32 cellular contexts compared by ENCODE assay signal in the genomic region with DNA sequence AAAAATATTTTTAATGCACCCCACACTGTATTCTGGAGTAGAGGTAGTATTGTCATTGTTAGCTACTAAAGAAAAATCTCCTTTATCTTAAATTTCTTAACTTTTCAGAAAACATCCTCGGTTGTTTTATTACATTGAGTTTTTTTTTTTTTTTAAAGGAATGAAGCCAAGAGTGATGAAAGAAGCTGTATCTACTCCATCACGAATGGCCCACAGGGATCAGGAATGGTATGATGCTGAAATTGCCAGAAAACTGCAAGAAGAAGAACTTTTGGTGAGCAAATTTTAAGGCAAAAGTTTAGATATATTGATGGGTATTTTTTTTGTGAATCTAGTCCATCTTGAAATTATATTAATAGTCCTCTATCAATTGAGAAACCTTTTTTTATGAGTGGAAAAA. TPM values are rescaled to one million over a fixed set of nuclear protein-coding genes. Genes with fewer than 3 reads are reported as not detected.
DNase-seq lines count a peak whose midpoint lies in the region; ATAC-seq and TF ChIP-seq lines count a peak whose summit lies in the region.
"Had no signal": no experiment of that assay in that cellular context is flagged by ENCODE, and none has a peak within 500 bp of the region (broad histone marks: within the 10 kb centered on the region; RNA-seq: fewer than 3 reads in every experiment).

No MANE protein-coding gene starts in this region.

- H3K4me1 Mint-ChIP-seq in GM23338 (peaks cover 37% of the 10 kb centered on the region), activated B cell treated with CpG ODN at 0.5 μM for 24 hours (peaks cover 53% of the 10 kb centered on the region)
- peaks cover 51% of the 10 kb centered on the region for H3K4me1 Mint-ChIP-seq in stimulated activated memory B cell treated with anti-CD40 and anti-IgM and Interleukin-4, amounts not matched to agents 10 μg/mL and 1 μg/mL and 100 μg/mL, for 72 hours

- no peaks in the 10 kb centered on the region for H3K9me3 Mint-ChIP-seq in GM23338
- H3K9me3 Mint-ChIP-seq in activated B cell treated with CpG ODN at 0.5 μM for 24 hours = no peaks in the 10 kb centered on the region
- H3K9me3 Mint-ChIP-seq in stimulated activated memory B cell treated with anti-CD40 and anti-IgM and Interleukin-4, amounts not matched to agents 10 μg/mL and 1 μg/mL and 100 μg/mL, for 72 hours = no peaks in the 10 kb centered on the region
- H3K9me3 Mint-ChIP-seq: CD8-positive, alpha-beta memory T cell had no signal

- H3K27me3 ChIP-seq in GM23338 (ENCODE audit: insufficient read depth) = no peaks in the 10 kb centered on the region

- CTCF ChIA-PET in activated B cell treated with CpG ODN at 0.5 μM for 24 hours (lab: Charles Lee) = interaction anchor here (1.0 to 1.8 kb wide), 2 partner anchors 11 to 135 kb away, joined by 3 to 8 read pairs; no protein-coding TSS in a partner anchor

- 0 out of 2 replicates have a peak overlapping the region, but pooled peaks have one; percentile 9 for H3K27ac ChIP-seq in GM23338 (ENCODE audit: low read depth)
- H3K27ac ChIP-seq: A549, C4-2B, PC-9 had no signal

- intact Hi-C loops in activated B cell treated with CpG ODN at 0.5 μM for 24 hours (cut with micrococcal nuclease) = no loop called here

- no peak for ATAC-seq in GM23338
- ATAC-seq in activated B cell treated with CpG ODN at 0.5 μM for 24 hours (ENCODE audit: low read depth) = no peak
- no peak for ATAC-seq in stimulated activated memory B cell treated with anti-CD40 and anti-IgM and Interleukin-4, amounts not matched to agents 10 μg/mL and 1 μg/mL and 100 μg/mL, for 72 hours
- no peak for ATAC-seq in HG02885 (IDR thresholded peaks at IDR 0.05; ENCODE audit: poor library complexity, unreplicated experiment)
- no peak for ATAC-seq in HG02981 (IDR thresholded peaks at IDR 0.05; ENCODE audit: unreplicated experiment)
- no peak for ATAC-seq in GM18861 (IDR thresholded peaks at IDR 0.05; ENCODE audit: unreplicated experiment)
- ATAC-seq: A549, GM12878, HepG2, Right ventricle myocardium inferior had no signal

- H2AFZ ChIP-seq in GM23338 = no peak overlapping the region
- H2AFZ ChIP-seq: PC-9 had no signal

- H3K4me1 ChIP-seq in GM23338 (ENCODE audit: insufficient read depth) = peaks cover 39% of the 10 kb centered on the region

- POLR2A ChIA-PET in activated B cell treated with CpG ODN at 0.5 μM for 24 hours (lab: Charles Lee) = no interaction called here

- no peaks in the 10 kb centered on the region for H3F3A ChIP-seq in GM23338 (replicated peaks; ENCODE audit: low read depth)

- no peak overlapping the region for H3K27ac Mint-ChIP-seq in GM23338
- H3K27ac Mint-ChIP-seq in activated B cell treated with CpG ODN at 0.5 μM for 24 hours = peak overlapping the region; percentile 61
- peak overlapping the region; percentile 74 for H3K27ac Mint-ChIP-seq in stimulated activated memory B cell treated with anti-CD40 and anti-IgM and Interleukin-4, amounts not matched to agents 10 μg/mL and 1 μg/mL and 100 μg/mL, for 72 hours
- H3K27ac Mint-ChIP-seq: CD8-positive, alpha-beta memory T cell had no signal

- H3K36me3 ChIP-seq in GM23338 (ENCODE audit: insufficient read depth) = no peaks in the 10 kb centered on the region; the same call in 1 of the 2 replicates

- TF ChIP-seq CTCF in GM23338 (conservative IDR thresholded peaks at IDR 0.05; ENCODE audit: low read depth in 2 of 2) (no peak), activated B cell treated with CpG ODN at 0.5 μM for 24 hours (IDR thresholded peaks at IDR 0.05) (no peak)

- no peaks in the 10 kb centered on the region for H3K27me3 Mint-ChIP-seq in GM23338 (ENCODE audit: insufficient read depth, low read depth, poor library complexity)
- H3K27me3 Mint-ChIP-seq in activated B cell treated with CpG ODN at 0.5 μM for 24 hours = no peaks in the 10 kb centered on the region
- H3K27me3 Mint-ChIP-seq in stimulated activated memory B cell treated with anti-CD40 and anti-IgM and Interleukin-4, amounts not matched to agents 10 μg/mL and 1 μg/mL and 100 μg/mL, for 72 hours = no peaks in the 10 kb centered on the region
- H3K27me3 Mint-ChIP-seq: CD8-positive, alpha-beta memory T cell had no signal

- no peak overlapping the region for H3K4me3 ChIP-seq in GM23338
- H3K4me3 ChIP-seq: A549, GM12878, K562, PC-9 had no signal

- H3K36me3 Mint-ChIP-seq in GM23338 (ENCODE audit: low read depth) = peaks cover 20% of the 10 kb centered on the region
- peaks cover 83% of the 10 kb centered on the region for H3K36me3 Mint-ChIP-seq in activated B cell treated with CpG ODN at 0.5 μM for 24 hours (ENCODE audit: low read depth)
- H3K36me3 Mint-ChIP-seq in stimulated activated memory B cell treated with anti-CD40 and anti-IgM and Interleukin-4, amounts not matched to agents 10 μg/mL and 1 μg/mL and 100 μg/mL, for 72 hours = peaks cover 61% of the 10 kb centered on the region

- H4K20me1 ChIP-seq in GM23338 (replicated peaks; ENCODE audit: insufficient read depth) = no peaks in the 10 kb centered on the region

- H3K9me2 ChIP-seq in GM23338 (ENCODE audit: insufficient read depth) = peaks cover 3% of the 10 kb centered on the region; the same call in 1 of the 2 replicates

- H3K4me3 Mint-ChIP-seq in GM23338 (no peak overlapping the region), activated B cell treated with CpG ODN at 0.5 μM for 24 hours (no peak overlapping the region)
- H3K4me3 Mint-ChIP-seq in stimulated activated memory B cell treated with anti-CD40 and anti-IgM and Interleukin-4, amounts not matched to agents 10 μg/mL and 1 μg/mL and 100 μg/mL, for 72 hours = no peak overlapping the region
- H3K4me3 Mint-ChIP-seq: CD8-positive, alpha-beta memory T cell had no signal

- H3K79me2 ChIP-seq in GM23338 (replicated peaks; ENCODE audit: insufficient read depth) = no peaks in the 10 kb centered on the region

- DNase-seq in GM23338 (ENCODE audit: low spot score) (no peak), activated B cell treated with CpG ODN at 0.5 μM for 24 hours (no peak), fibroblast of peridontal ligament (ENCODE audit: extremely low read depth) (peak; percentile 40)
- DNase-seq: CD8-positive, alpha-beta memory T cell; DMS 273 treated with DMSO at 0.1 percent for 48 hours; DMS79; EL; GDM1; GOT3; HCEC 1CT; Kasumi-1; MV-4-11; NCI-H1105; NCI-H1436 treated with DMSO at 0.1 percent for 48 hours; NCI-H187 treated with DMSO at 0.1 percent for 48 hours; NCI-H2107; NCI-H446 treated with DMSO at 0.1 percent for 48 hours; NCI-H526; NCI-H82; NK-92 treated with Interleukin-12 subunit alpha and Interleukin-12 subunit beta, amount 100 ng/mL, for 24 hours; PC-9 had no signal

- no peak overlapping the region for H3K4me2 ChIP-seq in GM23338
- H3K4me2 ChIP-seq: A549, PC-9 had no signal

TF ChIP-seq in GM23338, 12 proteins besides CTCF, POLR2A, EP300 and RAD21:
- no peak for TF ChIP-seq JUNB (IDR thresholded peaks at IDR 0.05; ENCODE audit: unreplicated experiment)
- TF ChIP-seq NANOG (IDR thresholded peaks at IDR 0.05; ENCODE audit: borderline replicate concordance) = no peak
- TF ChIP-seq STAT1 (IDR thresholded peaks at IDR 0.05; ENCODE audit: unreplicated experiment) = no peak
- TF ChIP-seq POLR2AphosphoS5 (IDR thresholded peaks at IDR 0.05; ENCODE audit: low read depth) = no peak
- no peak for TF ChIP-seq ZNF114 (CRISPR knock-in tag; IDR thresholded peaks at IDR 0.05)
- no peak for TF ChIP-seq EZH2 (IDR thresholded peaks at IDR 0.05; ENCODE audit: low read depth, unreplicated experiment)
- TF ChIP-seq, protein P1, sequence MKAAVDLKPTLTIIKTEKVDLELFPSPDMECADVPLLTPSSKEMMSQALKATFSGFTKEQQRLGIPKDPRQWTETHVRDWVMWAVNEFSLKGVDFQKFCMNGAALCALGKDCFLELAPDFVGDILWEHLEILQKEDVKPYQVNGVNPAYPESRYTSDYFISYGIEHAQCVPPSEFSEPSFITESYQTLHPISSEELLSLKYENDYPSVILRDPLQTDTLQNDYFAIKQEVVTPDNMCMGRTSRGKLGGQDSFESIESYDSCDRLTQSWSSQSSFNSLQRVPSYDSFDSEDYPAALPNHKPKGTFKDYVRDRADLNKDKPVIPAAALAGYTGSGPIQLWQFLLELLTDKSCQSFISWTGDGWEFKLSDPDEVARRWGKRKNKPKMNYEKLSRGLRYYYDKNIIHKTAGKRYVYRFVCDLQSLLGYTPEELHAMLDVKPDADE (IDR thresholded peaks at IDR 0.05) = no peak
- TF ChIP-seq CREB1 (CRISPR knock-in tag; IDR thresholded peaks at IDR 0.05; ENCODE audit: low read depth) = no peak
- TF ChIP-seq EZH2phosphoT487 (IDR thresholded peaks at IDR 0.05; ENCODE audit: unreplicated experiment) = no peak
- no peak for TF ChIP-seq ZNF331 (CRISPR knock-in tag; IDR thresholded peaks at IDR 0.05; ENCODE audit: low read depth)

RNA-seq across cellular contexts. Expression of a gene that starts 49.7 kb away (rescaled TPM):
- total RNA-seq in GM23338 (2014; rRNA removed; shearing (Covaris generic)) = not detected in 2 replicates
- polyA plus RNA-seq in GM23338 (2016; fragmentation: Nextera tagmentation; extraction: Ambion mirVana) = 0.21 TPM in 1 of 2 replicates, not detected in the other
- total RNA-seq in activated B cell treated with CpG ODN at 0.5 μM for 24 hours = 1.9 and 2.1 TPM in 2 replicates
- total RNA-seq: CD8-positive, alpha-beta memory T cell; K562; RPMI7951 had no signal
- polyA plus RNA-seq: CD8-positive, alpha-beta memory T cell had no signal

RNA-seq across cellular contexts. Expression of a gene that starts 50.8 kb away (rescaled TPM):
- total RNA-seq in GM23338 (2014; rRNA removed; shearing (Covaris generic)) = 25.4 and 28.3 TPM in 2 replicates
- 20.7 and 22.4 TPM in 2 replicates for polyA plus RNA-seq in GM23338 (2016; fragmentation: Nextera tagmentation; extraction: Ambion mirVana)
- 144 and 153 TPM in 2 replicates for total RNA-seq in activated B cell treated with CpG ODN at 0.5 μM for 24 hours
